Comparison of ENCODE assay signal across 8 cellular contexts in the genomic region with DNA sequence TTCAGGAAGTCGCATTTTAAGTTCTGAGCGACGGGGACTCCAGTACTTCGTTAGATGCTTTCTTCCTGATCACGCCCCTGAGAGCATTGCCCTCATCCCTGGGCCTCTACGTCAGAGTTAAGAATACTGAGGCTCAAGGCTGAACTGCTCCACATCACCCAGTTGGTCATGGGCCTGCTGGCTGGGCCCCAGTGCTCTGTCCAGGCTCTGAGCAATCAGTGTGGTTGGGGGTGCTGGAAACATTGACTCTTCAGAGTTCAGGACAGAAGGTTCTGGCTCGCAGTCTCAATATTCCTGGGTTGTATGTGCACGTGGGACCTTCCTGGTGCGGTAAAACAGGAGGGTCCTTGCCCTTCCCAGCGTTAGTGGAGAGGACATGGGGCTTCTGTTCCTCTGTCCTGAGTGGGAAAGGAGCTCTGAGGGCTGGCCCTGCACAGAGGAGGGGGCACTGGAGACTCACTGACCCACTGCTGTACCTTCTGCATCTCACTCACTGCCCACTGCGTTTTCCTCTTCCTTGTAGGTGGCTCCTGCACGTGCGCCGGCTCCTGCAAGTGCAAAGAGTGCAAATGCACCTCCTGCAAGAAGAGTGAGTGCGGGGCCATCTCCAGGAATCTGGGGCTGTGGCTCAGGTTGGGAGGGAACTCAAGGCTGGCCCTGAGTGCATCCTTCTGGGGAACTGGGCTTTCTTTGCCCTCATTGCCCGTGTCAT. TPM values are rescaled to one million over a fixed set of nuclear protein-coding genes. Genes with fewer than 3 reads are reported as not detected.
DNase-seq lines count a peak whose midpoint lies in the region; ATAC-seq and TF ChIP-seq lines count a peak whose summit lies in the region.

No MANE protein-coding gene starts in this region.

- H3K4me1 Mint-ChIP-seq in brain, result peaks cover 16% of the 10 kb centered on the region

- POLR2A ChIA-PET in AG04449 (lab: Yijun Ruan, JAX), result interaction anchor here (0.6 to 9.0 kb wide), 15 partner anchors 10 to 112 kb away, joined by 3 to 263 read pairs (median 5); a partner anchor contains a TSS

- H3K4me1 ChIP-seq in suprapubic skin, result peaks cover 28% of the 10 kb centered on the region

- H3K4me3 ChIP-seq in AG04449 (ENCODE audit: low read depth, low read length) (peak overlapping the region; percentile 84), suprapubic skin (peak overlapping the region; percentile 62)

- H3K27ac ChIP-seq in suprapubic skin, result peak overlapping the region; percentile 90

- CTCF ChIA-PET in AG04449 (lab: Yijun Ruan, JAX), result interaction anchor here (1.0 to 2.1 kb wide), 5 partner anchors 10 to 112 kb away, joined by 3 to 8 read pairs (median 3); no protein-coding TSS in a partner anchor

- H3K36me3 ChIP-seq in suprapubic skin, result no peaks in the 10 kb centered on the region

- TF ChIP-seq CTCF in AG04449 (IDR thresholded peaks at IDR 0.05; ENCODE audit: insufficient read depth, low read length, missing control alignments) (no peak), brain (conservative IDR thresholded peaks at IDR 0.05) (no peak), suprapubic skin (IDR thresholded peaks at IDR 0.05) (no peak)

- WGBS in suprapubic skin, result 16% methylated on average over 16 of the region's 16 CpGs

- H3K36me3 Mint-ChIP-seq in brain, result no peaks in the 10 kb centered on the region

- peak; percentile 9 for ATAC-seq in HG03175 (IDR thresholded peaks at IDR 0.05; ENCODE audit: unreplicated experiment)
- ATAC-seq in left lobe of liver, result peak; percentile 37
- no peak for ATAC-seq in GM18861 (IDR thresholded peaks at IDR 0.05; ENCODE audit: unreplicated experiment)
- ATAC-seq in HG03460 (IDR thresholded peaks at IDR 0.05; ENCODE audit: unreplicated experiment), result no peak

- no peak for DNase-seq in AG04449 (ENCODE audit: low read depth, low spot score)
- DNase-seq in left lobe of liver (ENCODE audit: low spot score), result peak; percentile 74
- no peak for DNase-seq in suprapubic skin (ENCODE audit: low spot score in 2 of 2)
- no peak for DNase-seq in HUDEP-2 (lab: John Stamatoyannopoulos, UW; ENCODE audit: unreplicated experiment in 76 of 76)

- TF ChIP-seq EP300 in suprapubic skin (IDR thresholded peaks at IDR 0.05), result no peak

- TF ChIP-seq POLR2A in suprapubic skin (IDR thresholded peaks at IDR 0.05), result no peak

- H3K27ac Mint-ChIP-seq in brain, result peak overlapping the region in 1 of 5 experiments; percentile 81

- H3K9me3 Mint-ChIP-seq in brain, result peaks cover 0 to 7% (median 0%) of the 10 kb centered on the region in 5 experiments

- H3K27me3 Mint-ChIP-seq in brain, result peaks cover 96% of the 10 kb centered on the region

- H3K4me3 Mint-ChIP-seq in brain, result peak overlapping the region; percentile 76 to 87 (median 81)

- H3K27me3 ChIP-seq in suprapubic skin, result no peaks in the 10 kb centered on the region

- H3K9me3 ChIP-seq in suprapubic skin, result no peaks in the 10 kb centered on the region

RNA-seq across cellular contexts. Expression of a gene that starts 0.5 kb away (rescaled TPM):
- polyA plus RNA-seq in brain (ENCODE audit: insufficient read depth, low read depth, low replicate concordance), result 112 TPM
- total RNA-seq in left lobe of liver, result 1,576 TPM
- total RNA-seq in suprapubic skin, result 1,000 to 10,000 TPM in 1 of 4 donors, 100 to 1,000 TPM in 3; 454 to 1,259 (median 584) TPM

RNA-seq across cellular contexts. Expression of a gene that starts 6.4 kb away (rescaled TPM):
- 33.3 TPM for polyA plus RNA-seq in brain (ENCODE audit: insufficient read depth, low read depth, low replicate concordance)
- total RNA-seq in left lobe of liver, result 546 TPM
- 10 to 100 TPM; 13.6 to 41.7 (median 20.5) TPM for total RNA-seq in suprapubic skin

RNA-seq across cellular contexts. Expression of a gene that starts 12.4 kb away (rescaled TPM):
- polyA plus RNA-seq in brain (ENCODE audit: insufficient read depth, low read depth, low replicate concordance), result 2.2 TPM
- 141 TPM for total RNA-seq in left lobe of liver
- 10 to 100 TPM in 3 of 4 donors, 1 to 10 TPM in 1; 5.2 to 93.7 (median 29.4) TPM for total RNA-seq in suprapubic skin

RNA-seq across cellular contexts. Expression of a gene that starts 17.7 kb away (rescaled TPM):
- 280 TPM for polyA plus RNA-seq in brain (ENCODE audit: insufficient read depth, low read depth, low replicate concordance)
- total RNA-seq in left lobe of liver (3,908 TPM), suprapubic skin (1,000 to 10,000 TPM in 1 of 4 donors, 100 to 1,000 TPM in 3; 375 to 1,014 (median 463) TPM)

RNA-seq across cellular contexts. Expression of a gene that starts 25.6 kb away (rescaled TPM):
- polyA plus RNA-seq in brain (ENCODE audit: insufficient read depth, low read depth, low replicate concordance), result not detected
- total RNA-seq in left lobe of liver (2.7 TPM), suprapubic skin (not detected)

Comparison
In these comparisons a context has a peak if more than half of its experiments do, and no peak if none do; other contexts are left out.
1. ATAC-seq: peak in HG03175 (single experiment) and left lobe of liver (single experiment); none in GM18861 (single experiment) and HG03460 (single experiment).
2. RNA of a gene that starts 6.4 kb away (total RNA-seq): 546 TPM in left lobe of liver (single experiment); 13.6 to 41.7 TPM in suprapubic skin; every median in the first group is over 10 times any median in the second.